In genomic region chr19:41588497-41589209, GRCh38 we compare ENCODE assay signal across 12 cellular contexts. TPM values are rescaled to one million over a fixed set of nuclear protein-coding genes. Genes with fewer than 3 reads are reported as not detected.
A peak's percentile ranks its signal among the peaks of the same experiment; 100 is the strongest.
DNase-seq lines count a peak whose midpoint lies in the region; ATAC-seq and TF ChIP-seq lines count a peak whose summit lies in the region.
"Had no signal": no experiment of that assay in that cellular context is flagged by ENCODE, and none has a peak within 500 bp of the region (broad histone marks: within the 10 kb centered on the region; RNA-seq: fewer than 3 reads in every experiment).

No MANE protein-coding gene starts in this region.

- H3K36me3 ChIP-seq in liver (ENCODE audit: control insufficient read depth in 4 of 4, insufficient read depth in 3 of 4, low read depth in 1 of 4, low read length in 3 of 4) = no peaks in the 10 kb centered on the region

- no peak overlapping the region for H3K27ac ChIP-seq in liver (ENCODE audit: low read depth in 1 of 2, low read length in 2 of 2)
- no peak overlapping the region for H3K27ac ChIP-seq in coronary artery
- H3K27ac ChIP-seq: KMS-11 had no signal

- POLR2A ChIA-PET in GM10248 (lab: Yijun Ruan, JAX) = no interaction called here

- no peaks in the 10 kb centered on the region for H3K4me1 ChIP-seq in liver (ENCODE audit: control insufficient read depth in 4 of 4, insufficient read depth in 4 of 4, low read length in 3 of 4)

- CTCF ChIA-PET in GM10248 (lab: Yijun Ruan, JAX) = interaction anchor here (0.6 to 1.9 kb wide), 5 partner anchors 8 to 139 kb away, joined by 3 to 12 read pairs (median 3); no protein-coding TSS in a partner anchor

- 23% methylated on average over 6 of the region's 6 CpGs for WGBS in liver

- TF ChIP-seq RAD21 in liver (IDR thresholded peaks at IDR 0.05) = no peak

- H3K9me3 ChIP-seq in liver (ENCODE audit: control insufficient read depth in 4 of 4, low read length in 3 of 4) = no peaks in the 10 kb centered on the region

- H3K4me3 ChIP-seq in astrocyte of the spinal cord (ENCODE audit: low read depth, low read length) (no peak overlapping the region), liver (ENCODE audit: low read depth in 1 of 3, low read length in 3 of 3) (no peak overlapping the region), coronary artery (no peak overlapping the region)

- ATAC-seq in HG02981 (IDR thresholded peaks at IDR 0.05; ENCODE audit: unreplicated experiment) = no peak
- ATAC-seq: right cardiac atrium, T-cell had no signal

- TF ChIP-seq CTCF in GM10248 (IDR thresholded peaks at IDR 0.05; ENCODE audit: control extremely low read depth, extremely low read depth, low read depth, missing control alignments) (no peak), astrocyte of the spinal cord (IDR thresholded peaks at IDR 0.05; ENCODE audit: low read depth, low read length) (no peak), liver (IDR thresholded peaks at IDR 0.05; ENCODE audit: low read depth, low read length, missing input control) (no peak), coronary artery (IDR thresholded peaks at IDR 0.05) (no peak)

- in situ Hi-C loops in astrocyte of the spinal cord (cut with HindIII; ENCODE audit: low sequenced_read_pairs) = no loop called here

- DNase-seq in GM10248 (ENCODE audit: extremely low spot score) (peak; percentile 45), M059J (ENCODE audit: low read depth) (peak; percentile 44), astrocyte of the spinal cord (ENCODE audit: low read depth, low spot score) (peak; percentile 19), NCI-H2107 treated with DMSO at 0.1 percent for 48 hours (lab: John Stamatoyannopoulos, UW; ENCODE audit: unreplicated experiment) (no peak), coronary artery (ENCODE audit: low spot score) (no peak), C1 segment of cervical spinal cord (lab: John Stamatoyannopoulos, UW) (no peak)
- DNase-seq: HCEC 1CT had no signal

- H3K9ac ChIP-seq in liver (ENCODE audit: low read depth in 1 of 2, low read length in 2 of 2) = no peak overlapping the region
- H3K9ac ChIP-seq: KMS-11 had no signal

- H3K27me3 ChIP-seq in liver (ENCODE audit: control insufficient read depth in 4 of 4, insufficient read depth in 4 of 4, low read length in 3 of 4) = peaks cover 0 to 4% (median 0%) of the 10 kb centered on the region in 4 donors

TF ChIP-seq in liver, 16 proteins besides CTCF, POLR2A, EP300 and RAD21:
- TF ChIP-seq REST (IDR thresholded peaks at IDR 0.05) (peak; percentile 99), RXRA (IDR thresholded peaks at IDR 0.05) (no peak)

RNA-seq across cellular contexts. Expression of gene CEACAM21, which starts 12.7 kb away (rescaled TPM):
- total RNA-seq in M059J (2014; rRNA removed; shearing (Covaris generic)) = not detected in 2 replicates
- total RNA-seq in liver = 1 to 10 TPM; 1.8 to 2.5 TPM
- polyA plus RNA-seq in liver = 1 to 10 TPM in 1 of 2 donors, under 1 TPM in 1; 0.58 to 1.8 TPM

RNA-seq across cellular contexts. Expression of gene CEACAM4, which starts 38.2 kb away (rescaled TPM):
- not detected in 2 replicates for total RNA-seq in M059J (2014; rRNA removed; shearing (Covaris generic))
- 1 to 10 TPM in 1 of 2 donors, under 1 TPM in 1; 0.84 to 2.2 TPM for total RNA-seq in liver
- polyA plus RNA-seq in liver = under 1 TPM; 0.63 to 0.75 TPM

Comparison
In these comparisons a context has a peak if more than half of its experiments do, and no peak if none do; other contexts are left out.
1. DNase-seq: peak in GM10248 (single experiment), M059J (single experiment) and astrocyte of the spinal cord (single experiment); none in NCI-H2107 treated with DMSO at 0.1 percent for 48 hours (single experiment), coronary artery (single experiment) and C1 segment of cervical spinal cord (0 of 14).